13 cellular contexts compared by ENCODE assay signal in the genomic region with DNA sequence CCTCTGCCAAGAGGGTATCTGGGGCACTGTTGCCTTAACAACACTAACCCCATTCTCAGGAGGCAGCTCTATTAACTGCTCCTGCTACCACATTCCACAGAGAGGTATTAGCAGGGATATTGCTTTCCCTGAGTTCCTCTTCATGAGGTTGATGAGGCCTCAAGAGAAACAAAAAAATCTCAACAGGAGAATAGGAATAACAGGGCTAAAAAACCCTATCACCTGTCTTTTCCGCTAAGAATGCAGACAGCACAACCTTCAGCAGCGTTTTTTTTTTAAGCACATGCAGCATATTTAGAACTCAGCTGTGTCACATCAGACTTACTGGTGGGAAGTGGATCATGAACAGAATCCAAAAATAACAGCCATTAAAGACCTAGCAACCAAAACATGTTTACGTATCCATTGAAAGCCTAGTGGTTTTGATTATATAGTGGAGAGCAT. TPM values are rescaled to one million over a fixed set of nuclear protein-coding genes. Genes with fewer than 3 reads are reported as not detected.
A peak's percentile ranks its signal among the peaks of the same experiment; 100 is the strongest.
DNase-seq lines count a peak whose midpoint lies in the region; ATAC-seq and TF ChIP-seq lines count a peak whose summit lies in the region.
"Had no signal": no experiment of that assay in that cellular context is flagged by ENCODE, and none has a peak within 500 bp of the region (broad histone marks: within the 10 kb centered on the region; RNA-seq: fewer than 3 reads in every experiment).

No MANE protein-coding gene starts in this region.

- no peak for TF ChIP-seq RAD21 in SK-N-SH (IDR thresholded peaks at IDR 0.05; ENCODE audit: low read length)

- intact Hi-C loops in aorta (cut with DNase I), result no loop called here
- intact Hi-C loops in CD4-positive, alpha-beta T cell (cut with DNase I, micrococcal nuclease), result no loop called here

- H2AFZ ChIP-seq in SK-N-SH (ENCODE audit: low read depth), result no peak overlapping the region
- H2AFZ ChIP-seq: PC-9 had no signal

- H3K4me1 Mint-ChIP-seq in CD4-positive, alpha-beta T cell (ENCODE audit: low read depth), result peaks cover 24% of the 10 kb centered on the region

- no peak for DNase-seq in SK-N-SH
- peak; percentile 95 to 96 for DNase-seq in dermis microvascular lymphatic vessel endothelial cell (ENCODE audit: low read depth in 2 of 2)
- peak; percentile 84 to 96 for DNase-seq in lung microvascular endothelial cell (ENCODE audit: low read depth in 2 of 2)
- no peak for DNase-seq in aorta
- no peak for DNase-seq in CD4-positive, alpha-beta T cell
- no peak for DNase-seq in stimulated activated CD4-positive, alpha-beta T cell treated with anti-CD3 and anti-CD28 coated beads, Interleukin-1b, Interleukin-23, amount 100 ng/mL, for 48 hours
- DNase-seq: activated CD4-positive, alpha-beta T cell treated with anti-CD3 and anti-CD28 coated beads for 1 hour; adrenal gland; BE2C; ovary; PC-9 had no signal

- no peak for TF ChIP-seq CTCF in SK-N-SH (IDR thresholded peaks at IDR 0.05)
- no peak for TF ChIP-seq CTCF in CD4-positive, alpha-beta T cell (IDR thresholded peaks at IDR 0.05)

- H3K27ac ChIP-seq in SK-N-SH (ENCODE audit: low read depth in 2 of 2, low read length in 1 of 2) (peak overlapping the region in 1 of 2 experiments; percentile 59; a peak in 1 of 4 replicates), aorta (ENCODE audit: low read depth in 1 of 2, low read length in 2 of 2) (peak overlapping the region; percentile 57 to 68)
- H3K27ac ChIP-seq in CD4-positive, alpha-beta T cell (ENCODE audit: low read depth, low read length), result no peak overlapping the region
- H3K27ac ChIP-seq: ovary, PC-9 had no signal

- POLR2A ChIA-PET in SK-N-SH (lab: Yijun Ruan, JAX), result no interaction called here
- POLR2A ChIA-PET in CD4-positive, alpha-beta T cell (lab: Charles Lee), result interaction anchor here (0.6 kb wide), 1 partner anchor 18 kb away, joined by 3 read pairs; no protein-coding TSS in a partner anchor

- ATAC-seq in SK-N-SH treated with all-trans-retinoic acid at 6 μM for 48 hours, result peak; percentile 47; the same call in 2 of the 3 replicates
- ATAC-seq in aorta (ENCODE audit: low FRiP score), result peak; percentile 72
- no peak for ATAC-seq in CD4-positive, alpha-beta T cell (ENCODE audit: poor library complexity)
- no peak for ATAC-seq in HG02852 (IDR thresholded peaks at IDR 0.05; ENCODE audit: unreplicated experiment)

- H3K4me2 ChIP-seq in SK-N-SH, result no peak overlapping the region
- H3K4me2 ChIP-seq: PC-9 had no signal

- H3K9ac ChIP-seq in SK-N-SH, result no peak overlapping the region

- no peaks in the 10 kb centered on the region for H3K9me2 ChIP-seq in SK-N-SH

- TF ChIP-seq EP300 in SK-N-SH (IDR thresholded peaks at IDR 0.05; ENCODE audit: borderline replicate concordance in 1 of 2, low read depth in 1 of 2, low read length in 1 of 2), result no peak

- H3K36me3 ChIP-seq in SK-N-SH (replicated peaks in 1 of 2; ENCODE audit: control insufficient read depth in 1 of 2, insufficient read depth in 2 of 2, low read length in 1 of 2), result peaks cover 4 to 30% of the 10 kb centered on the region in 2 experiments
- no peaks in the 10 kb centered on the region for H3K36me3 ChIP-seq in aorta (ENCODE audit: control insufficient read depth in 1 of 2, insufficient read depth in 2 of 2, low read length in 1 of 2)
- H3K36me3 ChIP-seq: adrenal gland, BE2C, ovary had no signal

- H3K79me2 ChIP-seq in SK-N-SH (ENCODE audit: insufficient read depth), result peaks cover 23% of the 10 kb centered on the region; the same call in 1 of the 2 replicates

- H3K4me3 ChIP-seq in SK-N-SH (ENCODE audit: low read depth in 2 of 2, low read length in 1 of 2) (no peak overlapping the region), aorta (ENCODE audit: low read length in 2 of 2) (no peak overlapping the region)
- H3K4me3 ChIP-seq: adrenal gland, ovary, PC-9 had no signal

- no peaks in the 10 kb centered on the region for H3K27me3 ChIP-seq in SK-N-SH (ENCODE audit: insufficient read depth)
- H3K27me3 ChIP-seq in aorta (ENCODE audit: control insufficient read depth in 1 of 2, insufficient read depth in 2 of 2, low read length in 1 of 2), result no peaks in the 10 kb centered on the region
- H3K27me3 ChIP-seq in CD4-positive, alpha-beta T cell (ENCODE audit: control insufficient read depth, insufficient read depth, low read length), result no peaks in the 10 kb centered on the region
- H3K27me3 ChIP-seq: adrenal gland, BE2C, ovary had no signal

- peaks cover 3% of the 10 kb centered on the region for H4K20me1 ChIP-seq in SK-N-SH (ENCODE audit: insufficient read depth)

- H3K9me3 ChIP-seq in SK-N-SH (no peaks in the 10 kb centered on the region), aorta (ENCODE audit: control insufficient read depth, low read length) (no peaks in the 10 kb centered on the region)
- H3K9me3 ChIP-seq in CD4-positive, alpha-beta T cell (ENCODE audit: control insufficient read depth, low read length), result no peaks in the 10 kb centered on the region
- H3K9me3 ChIP-seq: adrenal gland, BE2C, ovary had no signal

- H3F3A ChIP-seq in SK-N-SH (replicated peaks; ENCODE audit: insufficient read depth), result no peaks in the 10 kb centered on the region

- CTCF ChIA-PET in SK-N-SH (lab: Yijun Ruan, JAX), result interaction anchor here (1.0 to 2.8 kb wide), 2 partner anchors 79 to 147 kb away, joined by 4 to 16 read pairs; a partner anchor contains a TSS
- CTCF ChIA-PET in CD4-positive, alpha-beta T cell (lab: Charles Lee), result interaction anchor here (1.5 kb wide), 1 partner anchor 79 kb away, joined by 5 read pairs; a partner anchor contains a TSS

- no peaks in the 10 kb centered on the region for H3K27me3 Mint-ChIP-seq in CD4-positive, alpha-beta T cell

- 80% methylated on average over 3 of the region's 3 CpGs for WGBS in SK-N-SH (ENCODE audit: low lambda C conversion rate)
- 6 to 7% methylated on average over 3 of the region's 3 CpGs for WGBS in aorta, 2 donors

- no peak overlapping the region for H3K27ac Mint-ChIP-seq in CD4-positive, alpha-beta T cell

- H3K4me1 ChIP-seq in SK-N-SH (ENCODE audit: control insufficient read depth in 1 of 2, insufficient read depth in 2 of 2, low read depth in 1 of 2, low read length in 1 of 2), result peaks cover 11 to 21% of the 10 kb centered on the region in 2 experiments
- H3K4me1 ChIP-seq in aorta (ENCODE audit: control insufficient read depth in 1 of 2, insufficient read depth in 2 of 2, low read length in 2 of 2), result peaks cover 2 to 7% of the 10 kb centered on the region in 2 donors

- H3K9me3 Mint-ChIP-seq in CD4-positive, alpha-beta T cell, result no peaks in the 10 kb centered on the region

- peaks cover 42% of the 10 kb centered on the region for H3K36me3 Mint-ChIP-seq in CD4-positive, alpha-beta T cell (ENCODE audit: low read depth)

- H3K4me3 Mint-ChIP-seq in CD4-positive, alpha-beta T cell, result no peak overlapping the region

TF ChIP-seq in SK-N-SH treated with all-trans-retinoic acid at 6 μM for 48 hours, 23 proteins besides CTCF, POLR2A, EP300 and RAD21 (continues in another document):
- TF ChIP-seq, protein P1, sequence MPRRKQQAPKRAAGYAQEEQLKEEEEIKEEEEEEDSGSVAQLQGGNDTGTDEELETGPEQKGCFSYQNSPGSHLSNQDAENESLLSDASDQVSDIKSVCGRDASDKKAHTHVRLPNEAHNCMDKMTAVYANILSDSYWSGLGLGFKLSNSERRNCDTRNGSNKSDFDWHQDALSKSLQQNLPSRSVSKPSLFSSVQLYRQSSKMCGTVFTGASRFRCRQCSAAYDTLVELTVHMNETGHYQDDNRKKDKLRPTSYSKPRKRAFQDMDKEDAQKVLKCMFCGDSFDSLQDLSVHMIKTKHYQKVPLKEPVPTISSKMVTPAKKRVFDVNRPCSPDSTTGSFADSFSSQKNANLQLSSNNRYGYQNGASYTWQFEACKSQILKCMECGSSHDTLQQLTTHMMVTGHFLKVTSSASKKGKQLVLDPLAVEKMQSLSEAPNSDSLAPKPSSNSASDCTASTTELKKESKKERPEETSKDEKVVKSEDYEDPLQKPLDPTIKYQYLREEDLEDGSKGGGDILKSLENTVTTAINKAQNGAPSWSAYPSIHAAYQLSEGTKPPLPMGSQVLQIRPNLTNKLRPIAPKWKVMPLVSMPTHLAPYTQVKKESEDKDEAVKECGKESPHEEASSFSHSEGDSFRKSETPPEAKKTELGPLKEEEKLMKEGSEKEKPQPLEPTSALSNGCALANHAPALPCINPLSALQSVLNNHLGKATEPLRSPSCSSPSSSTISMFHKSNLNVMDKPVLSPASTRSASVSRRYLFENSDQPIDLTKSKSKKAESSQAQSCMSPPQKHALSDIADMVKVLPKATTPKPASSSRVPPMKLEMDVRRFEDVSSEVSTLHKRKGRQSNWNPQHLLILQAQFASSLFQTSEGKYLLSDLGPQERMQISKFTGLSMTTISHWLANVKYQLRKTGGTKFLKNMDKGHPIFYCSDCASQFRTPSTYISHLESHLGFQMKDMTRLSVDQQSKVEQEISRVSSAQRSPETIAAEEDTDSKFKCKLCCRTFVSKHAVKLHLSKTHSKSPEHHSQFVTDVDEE (CRISPR knock-in tag; IDR thresholded peaks at IDR 0.05), result no peak

TF ChIP-seq in SK-N-SH, 30 proteins besides CTCF, POLR2A, EP300 and RAD21 (continues in another document):
- no peak for TF ChIP-seq ELF1 (IDR thresholded peaks at IDR 0.05)
- TF ChIP-seq MXI1 (IDR thresholded peaks at IDR 0.05; ENCODE audit: low read depth, low read length), result no peak
- TF ChIP-seq CHD2 (IDR thresholded peaks at IDR 0.05; ENCODE audit: low read length, partially characterized antibody), result no peak
- TF ChIP-seq POLR2AphosphoS5 (IDR thresholded peaks at IDR 0.05; ENCODE audit: low read depth, low read length), result no peak
- no peak for TF ChIP-seq NRF1 (IDR thresholded peaks at IDR 0.05; ENCODE audit: low read depth, low read length)
- TF ChIP-seq GATA2 (CRISPR knock-in tag; IDR thresholded peaks at IDR 0.05), result no peak
- no peak for TF ChIP-seq YY1 (IDR thresholded peaks at IDR 0.05; ENCODE audit: low read depth)
- TF ChIP-seq RFX5 (IDR thresholded peaks at IDR 0.05; ENCODE audit: low read length), result no peak
- TF ChIP-seq FOXM1 (IDR thresholded peaks at IDR 0.05; ENCODE audit: low read depth), result no peak
- no peak for TF ChIP-seq TEAD4 (IDR thresholded peaks at IDR 0.05; ENCODE audit: borderline replicate concordance, insufficient read depth)
- TF ChIP-seq TAF1 (IDR thresholded peaks at IDR 0.05; ENCODE audit: borderline replicate concordance, low read depth, low read length), result no peak
- no peak for TF ChIP-seq FOSL2 (IDR thresholded peaks at IDR 0.05; ENCODE audit: borderline replicate concordance, low read depth)
- no peak for TF ChIP-seq MEF2A (IDR thresholded peaks at IDR 0.05; ENCODE audit: borderline replicate concordance, low read depth)
- no peak for TF ChIP-seq RXRA (IDR thresholded peaks at IDR 0.05; ENCODE audit: borderline replicate concordance, low read depth)

RNA-seq across cellular contexts. Expression of a gene that starts 29.2 kb away (rescaled TPM):
- polyA plus RNA-seq in SK-N-SH (2012; rRNA removed), result 12.8 and 17.3 TPM in 2 replicates
- 10.6 and 10.9 TPM in 2 replicates for polyA plus RNA-seq in SK-N-SH (2012; cell fraction: cytosol; rRNA removed)
- 24.9 and 25.3 TPM in 2 replicates for polyA plus RNA-seq in SK-N-SH (2012; cell fraction: nucleus; rRNA removed)
- total RNA-seq in dermis microvascular lymphatic vessel endothelial cell, result 8.6 and 10.2 TPM in 2 replicates
- total RNA-seq in lung microvascular endothelial cell, result 9.2 and 10.5 TPM in 2 replicates
- 10 to 100 TPM; 68.4 to 73.5 TPM for total RNA-seq in aorta
- polyA plus RNA-seq in aorta, result 10 to 100 TPM; 25.7 to 29.5 TPM
- 10 to 100 TPM; 13.3 to 14.3 TPM for total RNA-seq in CD4-positive, alpha-beta T cell

Comparison
In these comparisons a context has a peak if more than half of its experiments do, and no peak if none do; other contexts are left out.
1. ATAC-seq: peak in SK-N-SH treated with all-trans-retinoic acid at 6 μM for 48 hours (single experiment) and aorta (single experiment); none in CD4-positive, alpha-beta T cell (single experiment) and HG02852 (single experiment).
2. DNase-seq: peak in dermis microvascular lymphatic vessel endothelial cell (2 of 2) and lung microvascular endothelial cell (2 of 2); none in SK-N-SH (single experiment), aorta (0 of 2), CD4-positive, alpha-beta T cell (0 of 10) and stimulated activated CD4-positive, alpha-beta T cell treated with anti-CD3 and anti-CD28 coated beads, Interleukin-1b, Interleukin-23, amount 100 ng/mL, for 48 hours (single experiment).